ENCODE assay signal across 14 cellular contexts in genomic region chr15:79965836-79966630, GRCh38. TPM values are rescaled to one million over a fixed set of nuclear protein-coding genes. Genes with fewer than 3 reads are reported as not detected.
A peak's percentile ranks its signal among the peaks of the same experiment; 100 is the strongest.
DNase-seq lines count a peak whose midpoint lies in the region; ATAC-seq, FAIRE-seq and TF ChIP-seq lines count a peak whose summit lies in the region.
"Had no signal": no experiment of that assay in that cellular context is flagged by ENCODE, and none has a peak within 500 bp of the region (broad histone marks: within the 10 kb centered on the region; RNA-seq: fewer than 3 reads in every experiment).

No MANE protein-coding gene starts in this region.

- FAIRE-seq in K562 (lab: Jason Lieb, UNC) = peak; percentile 49

- H3K79me2 ChIP-seq in K562 (ENCODE audit: control insufficient read depth, insufficient read depth, low read length) = no peaks in the 10 kb centered on the region

- in situ Hi-C loops in K562 (cut with MboI) = no loop called here

- TF ChIP-seq CTCF in K562 (IDR thresholded peaks at IDR 0.05 in 2 of 3, conservative IDR thresholded peaks at IDR 0.05 in 1 of 3; ENCODE audit: insufficient read depth in 2 of 3, low read depth in 1 of 3, low read length in 3 of 3) (no peak), stomach (IDR thresholded peaks at IDR 0.05) (no peak)

- no peaks in the 10 kb centered on the region for H3K9me3 Mint-ChIP-seq in activated T-cell treated with anti-CD3 and anti-CD28 coated beads, Interleukin-2, amount 50 U/mL, for 4 hours
- H3K9me3 Mint-ChIP-seq in IgD-negative memory B cell = peaks cover 0 to 3% (median 0%) of the 10 kb centered on the region in 3 donors
- H3K9me3 Mint-ChIP-seq in stimulated activated memory B cell treated with anti-CD40 and anti-IgM and Interleukin-4, amounts not matched to agents 10 μg/mL and 1 μg/mL and 100 μg/mL, for 72 hours = no peaks in the 10 kb centered on the region
- H3K9me3 Mint-ChIP-seq: type B pancreatic cell had no signal

- H3K27me3 ChIP-seq in K562 (ENCODE audit: control insufficient read depth in 2 of 2, insufficient read depth in 2 of 2, low read length in 2 of 2) = no peaks in the 10 kb centered on the region
- H3K27me3 ChIP-seq in stomach = no peaks in the 10 kb centered on the region

- H3K27ac ChIP-seq in K562 (ENCODE audit: extremely low read depth, low read depth, low read length) = no peak overlapping the region
- H3K27ac ChIP-seq in stomach = peak overlapping the region in 2 of 5 donors; percentile 22 to 64
- H3K27ac ChIP-seq: KMS-11, psoas muscle had no signal

- H3K9me1 ChIP-seq in K562 (ENCODE audit: control insufficient read depth, insufficient read depth, low read length) = no peaks in the 10 kb centered on the region

- no peak overlapping the region for H3K9ac ChIP-seq in K562 (ENCODE audit: insufficient read depth in 1 of 2, low read depth in 2 of 2, low read length in 2 of 2)
- H3K9ac ChIP-seq: KMS-11, SK-N-SH had no signal

- peak overlapping the region; percentile 84; the same call in 1 of the 2 replicates for H2AFZ ChIP-seq in K562 (ENCODE audit: low read depth, low read length)

- WGBS in K562 (ENCODE audit: insufficient coverage, low coverage, missing lambda C conversion rate) = 28% methylated on average over 4 of the region's 4 CpGs
- 43 to 55% (median 48%) methylated on average over 4 of the region's 4 CpGs for WGBS in stomach, 5 donors

- TF ChIP-seq RAD21 in K562 (CRISPR knock-in tag; conservative IDR thresholded peaks at IDR 0.05 in 1 of 2, IDR thresholded peaks at IDR 0.05 in 1 of 2) = no peak

- peak overlapping the region; percentile 99 for H3K4me3 Mint-ChIP-seq in activated T-cell treated with anti-CD3 and anti-CD28 coated beads, Interleukin-2, amount 50 U/mL, for 4 hours
- H3K4me3 Mint-ChIP-seq in IgD-negative memory B cell = peak overlapping the region; percentile 65 to 85 (median 78)
- H3K4me3 Mint-ChIP-seq in stimulated activated memory B cell treated with anti-CD40 and anti-IgM and Interleukin-4, amounts not matched to agents 10 μg/mL and 1 μg/mL and 100 μg/mL, for 72 hours = peak overlapping the region; percentile 86
- H3K4me3 Mint-ChIP-seq: type B pancreatic cell had no signal

- CTCF ChIA-PET in K562 (lab: Yijun Ruan, JAX; ENCODE audit: low intra/inter-chr PET ratio) = no interaction called here

- peak; percentile 47 to 49 for ATAC-seq in activated T-cell treated with anti-CD3 and anti-CD28 coated beads, Interleukin-2, amount 50 U/mL, for 4 hours
- ATAC-seq in K562 = no peak; the same call in 2 of the 3 replicates
- ATAC-seq in stimulated activated memory B cell treated with anti-CD40 and anti-IgM and Interleukin-4, amounts not matched to agents 10 μg/mL and 1 μg/mL and 100 μg/mL, for 72 hours = peak; percentile 63
- ATAC-seq: left ventricle myocardium superior, psoas muscle had no signal

- no peaks in the 10 kb centered on the region for H3K27me3 Mint-ChIP-seq in activated T-cell treated with anti-CD3 and anti-CD28 coated beads, Interleukin-2, amount 50 U/mL, for 4 hours (ENCODE audit: low read depth)
- no peaks in the 10 kb centered on the region for H3K27me3 Mint-ChIP-seq in IgD-negative memory B cell
- H3K27me3 Mint-ChIP-seq in stimulated activated memory B cell treated with anti-CD40 and anti-IgM and Interleukin-4, amounts not matched to agents 10 μg/mL and 1 μg/mL and 100 μg/mL, for 72 hours = no peaks in the 10 kb centered on the region

- POLR2A ChIA-PET in K562 (lab: Yijun Ruan, JAX) = no interaction called here

- H3K4me1 ChIP-seq in K562 (replicated peaks in 1 of 2; ENCODE audit: control insufficient read depth in 2 of 2, insufficient read depth in 2 of 2, low read length in 2 of 2) (peaks cover 3 to 23% of the 10 kb centered on the region in 2 experiments; a peak in 4 of 5 replicates), stomach (no peaks in the 10 kb centered on the region)
- H3K4me1 ChIP-seq: psoas muscle had no signal

- BruUV-seq in K562 (replicated peaks; lab: Mats Ljungman, UMichigan) = no TSS peak

- H4K20me1 ChIP-seq in K562 (replicated peaks; ENCODE audit: control insufficient read depth, insufficient read depth, low read length) = no peaks in the 10 kb centered on the region

- H3K27ac Mint-ChIP-seq in IgD-negative memory B cell = peak overlapping the region; percentile 71 to 92 (median 90)
- peak overlapping the region; percentile 78 for H3K27ac Mint-ChIP-seq in stimulated activated memory B cell treated with anti-CD40 and anti-IgM and Interleukin-4, amounts not matched to agents 10 μg/mL and 1 μg/mL and 100 μg/mL, for 72 hours
- H3K27ac Mint-ChIP-seq: type B pancreatic cell had no signal

- H3K36me3 Mint-ChIP-seq in activated T-cell treated with anti-CD3 and anti-CD28 coated beads, Interleukin-2, amount 50 U/mL, for 4 hours (ENCODE audit: insufficient read depth) = peaks cover 43% of the 10 kb centered on the region
- peaks cover 5% of the 10 kb centered on the region for H3K36me3 Mint-ChIP-seq in IgD-negative memory B cell
- H3K36me3 Mint-ChIP-seq in stimulated activated memory B cell treated with anti-CD40 and anti-IgM and Interleukin-4, amounts not matched to agents 10 μg/mL and 1 μg/mL and 100 μg/mL, for 72 hours = peaks cover 22% of the 10 kb centered on the region
- H3K36me3 Mint-ChIP-seq: type B pancreatic cell had no signal

- DNase-seq in activated T-cell treated with anti-CD3 and anti-CD28 coated beads, Interleukin-2, amount 50 U/mL, for 4 hours = no peak
- DNase-seq in activated T-cell treated with anti-CD3 and anti-CD28 coated beads, Interleukin-2, amount 50 U/mL, for 1 hour = no peak
- no peak for DNase-seq in K562 (ENCODE audit: extremely low read depth in 1 of 4, low spot score in 3 of 4)
- no peak for DNase-seq in stomach
- no peak for DNase-seq in Kasumi-1 (lab: John Stamatoyannopoulos, UW)
- no peak for DNase-seq in T1000 (lab: John Stamatoyannopoulos, UW)
- DNase-seq: left ventricle myocardium superior, psoas muscle, SK-N-SH had no signal

- H3K4me1 Mint-ChIP-seq in activated T-cell treated with anti-CD3 and anti-CD28 coated beads, Interleukin-2, amount 50 U/mL, for 4 hours (ENCODE audit: low read depth) = peaks cover 51% of the 10 kb centered on the region
- H3K4me1 Mint-ChIP-seq in IgD-negative memory B cell = peaks cover 39 to 56% (median 49%) of the 10 kb centered on the region in 3 donors
- H3K4me1 Mint-ChIP-seq in stimulated activated memory B cell treated with anti-CD40 and anti-IgM and Interleukin-4, amounts not matched to agents 10 μg/mL and 1 μg/mL and 100 μg/mL, for 72 hours = peaks cover 56% of the 10 kb centered on the region

- H3K9me3 ChIP-seq in K562 (replicated peaks; ENCODE audit: control insufficient read depth, insufficient read depth, low read depth, low read length) (no peaks in the 10 kb centered on the region), stomach (no peaks in the 10 kb centered on the region)
- H3K9me3 ChIP-seq: psoas muscle, SK-N-SH had no signal

- no peak overlapping the region for H3K4me2 ChIP-seq in K562 (ENCODE audit: insufficient read depth, low read length)
- H3K4me2 ChIP-seq: KMS-11, SK-N-SH had no signal

- H3K36me3 ChIP-seq in K562 (ENCODE audit: control insufficient read depth, insufficient read depth, low read length) (no peaks in the 10 kb centered on the region), stomach (no peaks in the 10 kb centered on the region)

- no peak for TF ChIP-seq POLR2A in K562 (conservative IDR thresholded peaks at IDR 0.05)
- no peak for TF ChIP-seq POLR2A in stomach (IDR thresholded peaks at IDR 0.05)

- intact Hi-C loops in K562 (cut with micrococcal nuclease) = no loop called here
- intact Hi-C loops in stomach (cut with DNase I; ENCODE audit: low total_unique reads) = no loop called here

- H3K4me3 ChIP-seq in K562 (no peak overlapping the region), stomach (no peak overlapping the region)
- H3K4me3 ChIP-seq: psoas muscle had no signal

- no peak for TF ChIP-seq EP300 in K562 (IDR thresholded peaks at IDR 0.05; ENCODE audit: low read length)
- TF ChIP-seq EP300 in stomach (IDR thresholded peaks at IDR 0.05) = no peak

TF ChIP-seq in K562, 482 proteins besides CTCF, POLR2A, EP300 and RAD21:
- TF ChIP-seq PHF20 (IDR thresholded peaks at IDR 0.05; ENCODE audit: partially characterized antibody) = no peak
- no peak for TF ChIP-seq BACH1 (tag; IDR thresholded peaks at IDR 0.05)

RNA-seq across cellular contexts. Expression of gene BCL2A1, which starts 5.0 kb away (rescaled TPM):
- 100 to 1,000 TPM; 274 to 308 (median 298) TPM for total RNA-seq in activated T-cell treated with anti-CD3 and anti-CD28 coated beads, Interleukin-2, amount 50 U/mL, for 4 hours
- polyA plus RNA-seq in IgD-negative memory B cell = 75.8 TPM
- total RNA-seq in K562 (2011; cell fraction: chromatin; rRNA removed; ENCODE audit: low replicate concordance) = not detected in 2 replicates
- total RNA-seq in K562 (2011; cell fraction: nucleolus; rRNA removed) = not detected in 2 replicates
- not detected in 2 replicates for total RNA-seq in K562 (2011; cell fraction: nucleoplasm; rRNA removed)
- 0.27 TPM in 1 of 2 replicates, not detected in the other for total RNA-seq in K562 (2014; rRNA removed)
- total RNA-seq in K562 (2014; rRNA removed; fragmentation: Illumina TruSeq; extraction: Trizol) = not detected in 2 replicates
- 0.26 and 1.2 TPM in 2 replicates for total RNA-seq in K562 (2015; rRNA removed; fragmentation: Illumina TruSeq; extraction: Trizol)
- total RNA-seq in K562 (2021) = 0.54 TPM in 1 of 2 replicates, not detected in the other
- polyA plus RNA-seq in K562 (2011; rRNA removed) = 0.09 TPM in 1 of 2 replicates, not detected in the other
- not detected in 2 replicates for polyA plus RNA-seq in K562 (2011; cell fraction: cytosol; rRNA removed)
- polyA plus RNA-seq in K562 (2011; cell fraction: nucleus; rRNA removed) = not detected in 2 replicates
- polyA plus RNA-seq in K562 (2012) = 0.44 and 0.87 TPM in 2 replicates
- polyA plus RNA-seq in K562 (2014; fragmentation: Illumina TruSeq; extraction: Trizol) = 0.26 TPM in 1 of 2 replicates, not detected in the other
- under 1 TPM; 0.15 to 0.25 TPM for polyA plus RNA-seq in K562 (2014; fragmentation: Nextera tagmentation; extraction: Ambion mirVana)
- polyA plus RNA-seq in K562 (2014; rRNA removed) = 0.11 and 0.66 TPM in 2 replicates
- not detected in 2 replicates for polyA minus RNA-seq in K562 (2011; rRNA and poly(A)+ RNA removed)
- polyA minus RNA-seq in K562 (2011; cell fraction: cytosol; rRNA and poly(A)+ RNA removed) = not detected in 2 replicates
- polyA minus RNA-seq in K562 (2011; cell fraction: nucleus; rRNA and poly(A)+ RNA removed) = not detected in 2 replicates
- total RNA-seq in stomach = 10 to 100 TPM in 1 of 5 donors, 1 to 10 TPM in 1, under 1 TPM in 1, not detected in 2; 0.87 to 12.5 (median 2.8) TPM
- 10 to 100 TPM in 1 of 3 donors, 1 to 10 TPM in 2; 3.8 to 29.4 (median 4.4) TPM for polyA plus RNA-seq in stomach
- total RNA-seq: fibroblast of villous mesenchyme had no signal

Comparison
In these comparisons a context has a peak if more than half of its experiments do, and no peak if none do; other contexts are left out.
1. RNA of gene BCL2A1, which starts 5.0 kb away (total RNA-seq): 274 to 308 TPM in activated T-cell treated with anti-CD3 and anti-CD28 coated beads, Interleukin-2, amount 50 U/mL, for 4 hours; 0.87 to 12.5 TPM in stomach and 0.26 to 1.2 TPM in K562; every median in the first group is over 10 times any median in the second.
2. Peak in every context shown above with its lines, with median percentiles within 50 percentile points of each other: H3K4me3 Mint-ChIP-seq.